21 cellular contexts compared by ENCODE assay signal in genomic region chr11:119905162-119905561, GRCh38.
A peak's percentile ranks its signal among the peaks of the same experiment; 100 is the strongest.
DNase-seq lines count a peak whose midpoint lies in the region; ATAC-seq, FAIRE-seq and TF ChIP-seq lines count a peak whose summit lies in the region.
"Had no signal": no experiment of that assay in that cellular context is flagged by ENCODE, and none has a peak within 500 bp of the region (broad histone marks: within the 10 kb centered on the region; RNA-seq: fewer than 3 reads in every experiment).

No MANE protein-coding gene starts in this region.

- no peak for FAIRE-seq in HTR-8/SVneo (lab: Jason Lieb, UNC)
- FAIRE-seq: RCC 7860 had no signal

- H3K4me1 ChIP-seq in colonic mucosa (peaks cover 11% of the 10 kb centered on the region), neural progenitor cell (peaks cover 15% of the 10 kb centered on the region), upper lobe of right lung (no peaks in the 10 kb centered on the region)
- H3K4me1 ChIP-seq: HAP-1 had no signal

- H4K20me1 ChIP-seq in neural progenitor cell (ENCODE audit: low read depth) = no peaks in the 10 kb centered on the region

- intact Hi-C loops in colonic mucosa (cut with DNase I) = no loop called here
- intact Hi-C loops in upper lobe of right lung (cut with DNase I) = no loop called here

- H2AFZ ChIP-seq in neural progenitor cell (replicated peaks) = no peak overlapping the region

- H3K4me3 ChIP-seq in colonic mucosa = peak overlapping the region; percentile 11
- H3K4me3 ChIP-seq in neural progenitor cell = no peak overlapping the region
- no peak overlapping the region for H3K4me3 ChIP-seq in upper lobe of right lung
- H3K4me3 ChIP-seq: HAP-1 had no signal

- no peaks in the 10 kb centered on the region for H3K36me3 Mint-ChIP-seq in neural progenitor cell

- H3F3A ChIP-seq in neural progenitor cell (ENCODE audit: low read depth) = no peaks in the 10 kb centered on the region

- H3K4me3 Mint-ChIP-seq in neural progenitor cell = no peak overlapping the region

- no peak for ATAC-seq in upper lobe of right lung
- ATAC-seq: Right ventricle myocardium inferior had no signal

- H3K4me1 Mint-ChIP-seq in neural progenitor cell = peaks cover 41% of the 10 kb centered on the region

- H3K9me3 ChIP-seq in colonic mucosa (no peaks in the 10 kb centered on the region), neural progenitor cell (ENCODE audit: low read depth) (no peaks in the 10 kb centered on the region), upper lobe of right lung (no peaks in the 10 kb centered on the region)
- H3K9me3 ChIP-seq: HAP-1 had no signal

- no peaks in the 10 kb centered on the region for H3K27me3 ChIP-seq in colonic mucosa
- H3K27me3 ChIP-seq in neural progenitor cell = no peaks in the 10 kb centered on the region
- no peaks in the 10 kb centered on the region for H3K27me3 ChIP-seq in upper lobe of right lung

- H3K27ac Mint-ChIP-seq in neural progenitor cell = peak overlapping the region; percentile 43

- H3K9ac ChIP-seq in colonic mucosa (ENCODE audit: low read depth in 2 of 2, low read length in 2 of 2) (peak overlapping the region in 1 of 2 donors; percentile 86), neural progenitor cell (no peak overlapping the region)

- no peaks in the 10 kb centered on the region for H3K36me3 ChIP-seq in colonic mucosa
- no peaks in the 10 kb centered on the region for H3K36me3 ChIP-seq in neural progenitor cell
- H3K36me3 ChIP-seq in upper lobe of right lung = no peaks in the 10 kb centered on the region
- H3K36me3 ChIP-seq: HAP-1 had no signal

- H3K4me2 ChIP-seq in neural progenitor cell = no peak overlapping the region

- peaks cover 3% of the 10 kb centered on the region for H3K27me3 Mint-ChIP-seq in neural progenitor cell (ENCODE audit: insufficient read depth, low read depth)

- peak; percentile 3 for DNase-seq in NCI-H2107 treated with DMSO at 0.1 percent for 48 hours (lab: John Stamatoyannopoulos, UW; ENCODE audit: unreplicated experiment)
- no peak for DNase-seq in NCI-H2107 (lab: John Stamatoyannopoulos, UW)
- peak; percentile 69 for DNase-seq in colonic mucosa
- DNase-seq in neural progenitor cell (ENCODE audit: low spot score) = no peak
- DNase-seq in upper lobe of right lung = peak; percentile 43
- DNase-seq in activated gamma-delta T cell (lab: John Stamatoyannopoulos, UW) = no peak
- no peak for DNase-seq in HTR-8/SVneo (ENCODE audit: insufficient read length, low spot score)
- DNase-seq in OCI-M1 (lab: John Stamatoyannopoulos, UW) = no peak
- DNase-seq: AML-193, DND-41, MM.1S, NCI-H1092 treated with DMSO at 0.1 percent for 48 hours, NCI-H146, NCI-H2081 treated with DMSO at 0.1 percent for 48 hours, NCI-H226, NCI-H526 had no signal

- H3K27ac ChIP-seq in colonic mucosa = peak overlapping the region; percentile 23
- no peak overlapping the region for H3K27ac ChIP-seq in neural progenitor cell
- no peak overlapping the region for H3K27ac ChIP-seq in upper lobe of right lung
- H3K27ac ChIP-seq: 22Rv1, C4-2B had no signal

- TF ChIP-seq CTCF in colonic mucosa (IDR thresholded peaks at IDR 0.05) (no peak), neural progenitor cell (IDR thresholded peaks at IDR 0.05) (no peak), upper lobe of right lung (IDR thresholded peaks at IDR 0.05) (no peak)

- H3K79me2 ChIP-seq in neural progenitor cell (ENCODE audit: low read depth) = no peaks in the 10 kb centered on the region

- H3K9me3 Mint-ChIP-seq in neural progenitor cell = no peaks in the 10 kb centered on the region

Comparison
In these comparisons a context has a peak if more than half of its experiments do, and no peak if none do; other contexts are left out.
1. DNase-seq: peak in NCI-H2107 treated with DMSO at 0.1 percent for 48 hours (single experiment), colonic mucosa (single experiment) and upper lobe of right lung (single experiment); none in NCI-H2107 (single experiment), neural progenitor cell (single experiment), activated gamma-delta T cell (single experiment), HTR-8/SVneo (single experiment) and OCI-M1 (single experiment).